Comparison of ENCODE assay signal across 8 cellular contexts in the genomic region with DNA sequence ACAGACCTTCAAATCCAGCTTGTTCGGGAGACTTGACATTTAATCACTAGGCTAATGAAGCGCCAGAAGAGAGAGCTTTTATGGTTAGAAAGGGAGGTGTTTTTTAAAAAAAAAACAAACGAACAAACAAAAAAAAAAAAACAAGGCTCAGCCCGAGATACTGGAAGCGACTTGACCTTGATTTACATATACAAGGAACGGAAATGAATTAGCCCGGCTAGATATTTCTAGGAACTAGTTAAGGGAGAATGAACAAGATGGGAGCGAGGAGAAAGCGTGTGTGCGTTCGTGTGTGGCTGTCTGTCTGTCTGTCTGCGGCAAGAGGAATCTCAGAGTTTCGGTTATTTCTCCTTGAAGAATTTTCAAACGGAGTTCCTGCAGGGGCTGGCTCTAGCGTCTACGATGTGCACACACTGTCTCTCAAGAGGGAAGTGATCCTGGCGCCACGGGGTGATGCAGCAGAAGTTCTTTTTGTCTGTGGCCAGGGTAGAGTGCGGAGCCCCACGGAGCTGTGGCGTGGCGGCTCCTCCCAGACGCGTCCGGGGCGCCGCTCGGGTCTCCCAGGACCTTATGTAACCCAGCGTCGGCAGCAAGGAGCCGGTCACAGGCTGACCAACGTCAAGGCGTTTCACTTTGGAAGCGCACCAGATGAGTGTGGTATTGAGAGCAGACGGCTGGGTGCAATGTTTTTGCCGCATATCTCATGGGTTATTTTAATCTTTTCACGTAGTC. TPM values are rescaled to one million over a fixed set of nuclear protein-coding genes. Genes with fewer than 3 reads are reported as not detected.
DNase-seq lines count a peak whose midpoint lies in the region; ATAC-seq and TF ChIP-seq lines count a peak whose summit lies in the region.

No MANE protein-coding gene starts in this region.

- TF ChIP-seq CTCF in esophagus squamous epithelium (IDR thresholded peaks at IDR 0.05) = no peak
- TF ChIP-seq CTCF in testis (IDR thresholded peaks at IDR 0.05) = no peak

- peak in 2 of 4 donors; percentile 54 to 55 for TF ChIP-seq POLR2A in esophagus squamous epithelium (IDR thresholded peaks at IDR 0.05)
- TF ChIP-seq POLR2A in testis (IDR thresholded peaks at IDR 0.05) = peak; percentile 11

- H3K4me1 ChIP-seq in esophagus squamous epithelium (peaks cover 0 to 17% (median 3%) of the 10 kb centered on the region in 3 donors), mucosa of rectum (ENCODE audit: control insufficient read depth in 2 of 2, insufficient read depth in 2 of 2, low read length in 2 of 2) (peaks cover 0 to 5% of the 10 kb centered on the region in 2 donors), testis (peaks cover 10% of the 10 kb centered on the region)

- H3K9ac ChIP-seq in mucosa of rectum (ENCODE audit: low read depth in 1 of 2, low read length in 2 of 2) = peak overlapping the region; percentile 64 to 70

- no peaks in the 10 kb centered on the region for H3K9me3 ChIP-seq in esophagus squamous epithelium
- no peaks in the 10 kb centered on the region for H3K9me3 ChIP-seq in mucosa of rectum (ENCODE audit: control insufficient read depth in 2 of 2, low read length in 2 of 2)
- H3K9me3 ChIP-seq in testis = no peaks in the 10 kb centered on the region

- intact Hi-C loops in esophagus squamous epithelium (cut with DNase I) (loop anchor here (10.0 kb wide), 1 partner anchor 83 kb away; the partner anchor contains the start of gene CRADD), testis (cut with DNase I; ENCODE audit: low total_unique reads) (no loop called here)

- 0 to 1% methylated on average over 20 to 29 of the region's 37 CpGs for WGBS in esophagus squamous epithelium, 2 donors
- WGBS in testis, 2 donors = 0 to 1% methylated on average over 37 of the region's 37 CpGs

- H3K36me3 ChIP-seq in esophagus squamous epithelium (no peaks in the 10 kb centered on the region), mucosa of rectum (ENCODE audit: control insufficient read depth in 2 of 2, insufficient read depth in 2 of 2, low read length in 2 of 2) (no peaks in the 10 kb centered on the region), testis (ENCODE audit: low read depth, missing control alignments) (no peaks in the 10 kb centered on the region)

- DNase-seq in AG08395 (ENCODE audit: low spot score) (peak; percentile 92), NCI-H526 treated with DMSO at 0.1 percent for 48 hours (lab: John Stamatoyannopoulos, UW) (peak; percentile 25), esophagus squamous epithelium (lab: John Stamatoyannopoulos, UW) (peak; percentile 17), testis (peak; percentile 85)
- peak; percentile 29 for DNase-seq in activated CD8-positive, alpha-beta memory T cell treated with anti-CD3 and anti-CD28 coated beads, Interleukin-2, amount 50 U/mL, for 4 hours

- H3K27me3 ChIP-seq in esophagus squamous epithelium = peaks cover 0 to 47% (median 0%) of the 10 kb centered on the region in 4 donors
- H3K27me3 ChIP-seq in mucosa of rectum (ENCODE audit: control insufficient read depth in 2 of 2, insufficient read depth in 2 of 2, low read length in 2 of 2) = peaks cover 0 to 7% of the 10 kb centered on the region in 2 donors
- H3K27me3 ChIP-seq in testis = no peaks in the 10 kb centered on the region

- ATAC-seq in GM18517 (IDR thresholded peaks at IDR 0.05; ENCODE audit: unreplicated experiment) (peak; percentile 71), HG03060 (IDR thresholded peaks at IDR 0.05; ENCODE audit: low read depth, unreplicated experiment) (peak; percentile 49)

- H3K27ac ChIP-seq in esophagus squamous epithelium = peak overlapping the region; percentile 54 to 85 (median 84)
- H3K27ac ChIP-seq in mucosa of rectum (ENCODE audit: low read depth in 2 of 2, low read length in 2 of 2) = peak overlapping the region; percentile 26 to 75
- peak overlapping the region; percentile 86 to 94 for H3K27ac ChIP-seq in testis

- H3K4me3 ChIP-seq in esophagus squamous epithelium (peak overlapping the region; percentile 35 to 66 (median 58)), mucosa of rectum (ENCODE audit: low read length in 2 of 2) (peak overlapping the region; percentile 61 to 80), testis (peak overlapping the region; percentile 61 to 63)

RNA-seq across cellular contexts. Expression of gene SOCS2, which starts 18.8 kb away (rescaled TPM):
- total RNA-seq in esophagus squamous epithelium (10 to 100 TPM in 2 of 4 donors, 1 to 10 TPM in 2; 3.4 to 18.5 (median 9.8) TPM), testis (10 to 100 TPM; 19.3 to 25.4 TPM)
- polyA plus RNA-seq in testis (ENCODE audit: insufficient read depth, low read depth, low replicate concordance) = 24.1 TPM

Comparison
In these comparisons a context has a peak if more than half of its experiments do, and no peak if none do; other contexts are left out.
1. Peak in every context shown above with its lines: DNase-seq, ATAC-seq, H3K4me3 ChIP-seq and H3K27ac ChIP-seq.
2. DNase-seq: peak in every context shown above with its lines; median percentile 92 in AG08395; 85 in testis; 29 in activated CD8-positive, alpha-beta memory T cell treated with anti-CD3 and anti-CD28 coated beads, Interleukin-2, amount 50 U/mL, for 4 hours; 25 in NCI-H526 treated with DMSO at 0.1 percent for 48 hours; 17 in esophagus squamous epithelium.